ENCODE assay signal across 8 cellular contexts in genomic region chr15:46452297-46452820, GRCh38.
"Had no signal": no experiment of that assay in that cellular context is flagged by ENCODE, and none has a peak within 500 bp of the region (broad histone marks: within the 10 kb centered on the region; RNA-seq: fewer than 3 reads in every experiment).

No MANE protein-coding gene starts in this region.

- ATAC-seq: GM12878 had no signal

- H3K4me3 ChIP-seq: GM12878 had no signal

- DNase-seq: GDM1, GF-D8 had no signal

- FAIRE-seq: G401.6, GM12878, GM12891, GM12892, GM18507, GM19239 had no signal
